8 cellular contexts compared by ENCODE assay signal in the genomic region with DNA sequence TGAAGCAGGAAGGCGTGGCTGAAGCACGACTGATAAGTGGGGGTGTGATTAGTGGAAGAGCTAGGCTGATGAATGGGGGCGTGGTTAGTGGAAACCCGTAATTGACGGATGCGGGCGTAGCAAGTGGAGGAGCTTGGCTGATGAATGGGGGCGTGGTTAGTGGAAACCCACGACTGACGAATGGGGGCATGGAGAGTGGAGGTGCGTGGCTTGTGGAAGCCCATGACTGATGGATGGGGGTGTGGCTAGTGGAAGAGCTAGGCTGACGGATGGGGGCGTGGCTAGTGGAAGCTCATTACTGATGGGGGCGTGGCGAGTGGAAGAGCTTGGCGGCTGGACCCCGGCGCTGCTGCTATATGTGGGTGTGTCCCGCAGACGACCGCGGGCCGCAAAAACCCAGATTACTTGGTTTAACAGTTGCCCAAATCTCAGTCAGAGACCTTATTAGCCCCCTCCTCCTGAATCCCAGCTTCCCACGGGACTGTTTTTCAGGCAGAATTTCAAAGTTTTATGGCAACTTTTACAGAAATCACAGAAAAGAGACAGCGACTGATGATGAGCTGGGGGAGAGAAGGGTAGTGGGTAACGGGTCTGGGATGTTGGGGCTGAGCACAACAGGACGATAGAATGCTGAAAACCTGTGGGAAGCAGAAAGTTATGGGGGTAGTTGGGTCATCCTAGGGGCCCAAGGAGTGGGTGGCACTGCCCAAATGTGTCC. TPM values are rescaled to one million over a fixed set of nuclear protein-coding genes. Genes with fewer than 3 reads are reported as not detected.
DNase-seq lines count a peak whose midpoint lies in the region; ATAC-seq and TF ChIP-seq lines count a peak whose summit lies in the region.

No MANE protein-coding gene starts in this region.

- no peak for TF ChIP-seq RAD21 in Ishikawa (IDR thresholded peaks at IDR 0.05; ENCODE audit: low read depth)

- peak; percentile 56 for DNase-seq in DMS53 treated with DMSO at 0.1 percent for 48 hours (lab: John Stamatoyannopoulos, UW; ENCODE audit: unreplicated experiment)
- peak; percentile 99 for DNase-seq in OCI-LY7 (ENCODE audit: low spot score)
- peak; percentile 65 for DNase-seq in activated T-cell treated with anti-CD3 and anti-CD28 coated beads for 1 hour (ENCODE audit: low read depth)
- peak; percentile 67 for DNase-seq in stimulated activated CD8-positive, alpha-beta memory T cell treated with anti-CD3 and anti-CD28 coated beads, Interleukin-7, amount 100 ng/mL, for 24 hours (ENCODE audit: low read depth)

- H3K27ac ChIP-seq in OCI-LY7 (ENCODE audit: low read depth, low read length, poor library complexity, severe bottlenecking) = peak overlapping the region; percentile 49
- peak overlapping the region; percentile 21 for H3K27ac ChIP-seq in muscle layer of colon (ENCODE audit: low read depth, low read length)

- intact Hi-C loops in OCI-LY7 (cut with micrococcal nuclease; ENCODE audit: unreplicated experiment) = no loop called here

- ATAC-seq in esophagus mucosa = peak; percentile 80
- no peak for ATAC-seq in HG02623 (IDR thresholded peaks at IDR 0.05; ENCODE audit: unreplicated experiment)

- H2AFZ ChIP-seq in OCI-LY7 (ENCODE audit: low read length) = peak overlapping the region; percentile 84

- CTCF ChIA-PET in OCI-LY7 (lab: Charles Lee; ENCODE audit: unreplicated experiment) = interaction anchor here (0.5 to 1.6 kb wide), 4 partner anchors 8 to 95 kb away, joined by 3 to 9 read pairs (median 6); a partner anchor contains a TSS

- no peaks in the 10 kb centered on the region for H3K9me2 ChIP-seq in OCI-LY7 (ENCODE audit: insufficient read depth, low read length)

- peak overlapping the region; percentile 0 for H3K9ac ChIP-seq in muscle layer of colon (ENCODE audit: low read length)

- no peaks in the 10 kb centered on the region for H4K20me1 ChIP-seq in OCI-LY7 (ENCODE audit: insufficient read depth, low read length)

- TF ChIP-seq EP300 in Ishikawa (IDR thresholded peaks at IDR 0.05; ENCODE audit: borderline replicate concordance) = no peak

- BruUV-seq in OCI-LY7 (replicated peaks; lab: Mats Ljungman, UMichigan) = no TSS peak

- POLR2A ChIA-PET in OCI-LY7 (lab: Charles Lee) = interaction anchor here (0.5 to 0.8 kb wide), 5 partner anchors 44 to 279 kb away, joined by 3 to 4 read pairs (median 3); a partner anchor contains a TSS

- H3K9me3 ChIP-seq in OCI-LY7 (ENCODE audit: low read length) = no peaks in the 10 kb centered on the region
- no peaks in the 10 kb centered on the region for H3K9me3 ChIP-seq in muscle layer of colon (ENCODE audit: low read length)

- H3K4me3 ChIP-seq in OCI-LY7 (ENCODE audit: low read depth, low read length, poor library complexity, severe bottlenecking) (peak overlapping the region; percentile 62), muscle layer of colon (ENCODE audit: low read depth in 1 of 2, low read length in 2 of 2) (peak overlapping the region; percentile 14 to 43)

- no peaks in the 10 kb centered on the region for H3K79me2 ChIP-seq in OCI-LY7 (ENCODE audit: insufficient read depth, low read depth, low read length)

- H3K36me3 ChIP-seq in OCI-LY7 (ENCODE audit: insufficient read depth, low read length) = no peaks in the 10 kb centered on the region
- H3K36me3 ChIP-seq in muscle layer of colon (ENCODE audit: insufficient read depth, low read length) = no peaks in the 10 kb centered on the region

- peak overlapping the region; percentile 89 for H3K4me2 ChIP-seq in OCI-LY7 (ENCODE audit: low read length)

- H3K27me3 ChIP-seq in muscle layer of colon (ENCODE audit: control insufficient read depth in 1 of 2, insufficient read depth in 2 of 2, low read length in 2 of 2) = peaks cover 15 to 42% of the 10 kb centered on the region in 2 donors

- H3K4me1 ChIP-seq in OCI-LY7 (ENCODE audit: insufficient read depth, low read length, poor library complexity, severe bottlenecking) (peaks cover 31% of the 10 kb centered on the region), muscle layer of colon (ENCODE audit: insufficient read depth, low read length) (peaks cover 16% of the 10 kb centered on the region)

- no peak for TF ChIP-seq CTCF in OCI-LY7 (conservative IDR thresholded peaks at IDR 0.05; ENCODE audit: low read length)

TF ChIP-seq in Ishikawa, 13 proteins besides CTCF, POLR2A, EP300 and RAD21:
- TF ChIP-seq, protein P1, sequence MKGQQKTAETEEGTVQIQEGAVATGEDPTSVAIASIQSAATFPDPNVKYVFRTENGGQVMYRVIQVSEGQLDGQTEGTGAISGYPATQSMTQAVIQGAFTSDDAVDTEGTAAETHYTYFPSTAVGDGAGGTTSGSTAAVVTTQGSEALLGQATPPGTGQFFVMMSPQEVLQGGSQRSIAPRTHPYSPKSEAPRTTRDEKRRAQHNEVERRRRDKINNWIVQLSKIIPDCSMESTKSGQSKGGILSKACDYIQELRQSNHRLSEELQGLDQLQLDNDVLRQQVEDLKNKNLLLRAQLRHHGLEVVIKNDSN (IDR thresholded peaks at IDR 0.05) = no peak
- TF ChIP-seq ZBTB7A (IDR thresholded peaks at IDR 0.05; ENCODE audit: low read depth) = no peak
- TF ChIP-seq, protein P2, sequence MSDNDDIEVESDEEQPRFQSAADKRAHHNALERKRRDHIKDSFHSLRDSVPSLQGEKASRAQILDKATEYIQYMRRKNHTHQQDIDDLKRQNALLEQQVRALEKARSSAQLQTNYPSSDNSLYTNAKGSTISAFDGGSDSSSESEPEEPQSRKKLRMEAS (IDR thresholded peaks at IDR 0.05) = peak; percentile 30; the same call in 1 of the 2 replicates
- no peak for TF ChIP-seq YY1 (IDR thresholded peaks at IDR 0.05; ENCODE audit: low read depth)

RNA-seq across cellular contexts. Expression of a gene that starts 9.0 kb away (rescaled TPM):
- total RNA-seq in OCI-LY7 (2014; rRNA removed; shearing (Covaris generic)) = not detected in 2 replicates
- 0.79 and 1.3 TPM in 2 replicates for total RNA-seq in OCI-LY7 (2022)
- 0.64 TPM for total RNA-seq in esophagus mucosa

RNA-seq across cellular contexts. Expression of a gene that starts 43.4 kb away (rescaled TPM):
- total RNA-seq in OCI-LY7 (2014; rRNA removed; shearing (Covaris generic)) = 0.13 TPM in 1 of 2 replicates, not detected in the other
- total RNA-seq in OCI-LY7 (2022) (0.36 and 0.59 TPM in 2 replicates), esophagus mucosa (0.12 TPM)

RNA-seq across cellular contexts. Expression of a gene that starts 55.7 kb away (rescaled TPM):
- 13.8 and 14.0 TPM in 2 replicates for total RNA-seq in OCI-LY7 (2014; rRNA removed; shearing (Covaris generic))
- total RNA-seq in OCI-LY7 (2022) (11.5 and 13.6 TPM in 2 replicates), esophagus mucosa (9.8 TPM)
